Comparison of ENCODE assay signal across 1 cellular context in the genomic region with DNA sequence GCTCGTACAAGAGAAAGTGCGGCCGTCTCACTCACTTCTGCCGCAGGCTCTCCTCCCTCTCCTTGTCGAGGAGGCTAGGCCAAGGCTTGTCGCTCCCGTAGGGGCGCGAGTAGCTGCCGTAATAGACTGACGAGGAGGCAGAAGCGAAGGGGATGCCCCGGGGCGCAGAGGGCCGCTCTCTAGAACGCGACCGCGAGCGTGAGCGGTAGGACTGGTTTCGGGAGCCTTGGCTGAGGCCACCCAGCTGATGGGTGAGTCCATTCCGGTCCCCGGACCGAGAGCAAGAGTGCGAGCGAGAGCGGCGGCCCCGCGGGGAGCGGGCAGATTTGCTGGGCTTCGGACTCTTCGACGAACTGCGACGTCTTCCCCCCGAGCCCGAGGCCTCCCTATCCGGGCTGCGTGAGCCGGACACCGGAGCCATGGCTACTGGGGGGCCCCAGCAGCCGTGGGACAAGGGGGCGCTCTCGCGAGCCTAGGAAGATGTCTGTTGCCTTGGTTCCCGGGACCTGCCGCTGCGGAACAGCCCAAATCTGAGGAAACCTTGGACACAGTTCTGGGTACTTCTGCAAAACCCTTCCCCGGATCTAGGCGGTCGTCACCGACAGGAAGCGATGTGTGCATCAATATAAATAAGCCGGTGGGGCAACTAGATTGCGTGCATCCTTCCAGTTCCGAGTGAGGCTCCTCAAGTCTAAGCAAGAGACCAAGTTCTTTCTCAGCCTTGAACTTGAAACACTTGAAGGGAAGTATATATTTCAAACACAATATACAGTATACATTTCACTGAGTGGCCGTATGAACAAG.
TF ChIP-seq lines count a peak whose summit lies in the region.

A gene (minus strand): TSS at position 567 of the 804 bp plus-strand sequence. CDS start 146 bp downstream, at position 421.

TF ChIP-seq in HEK293, 187 proteins besides CTCF, POLR2A, EP300 and RAD21 (continued from another document):
- TF ChIP-seq, protein P1, sequence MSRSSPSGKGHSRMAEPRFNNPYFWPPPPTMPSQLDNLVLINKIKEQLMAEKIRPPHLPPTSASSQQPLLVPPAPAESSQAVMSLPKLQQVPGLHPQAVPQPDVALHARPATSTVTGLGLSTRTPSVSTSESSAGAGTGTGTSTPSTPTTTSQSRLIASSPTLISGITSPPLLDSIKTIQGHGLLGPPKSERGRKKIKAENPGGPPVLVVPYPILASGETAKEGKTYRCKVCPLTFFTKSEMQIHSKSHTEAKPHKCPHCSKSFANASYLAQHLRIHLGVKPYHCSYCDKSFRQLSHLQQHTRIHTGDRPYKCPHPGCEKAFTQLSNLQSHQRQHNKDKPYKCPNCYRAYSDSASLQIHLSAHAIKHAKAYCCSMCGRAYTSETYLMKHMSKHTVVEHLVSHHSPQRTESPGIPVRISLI (tag by site-specific recombination; IDR thresholded peaks at IDR 0.05): no peak
- no peak for TF ChIP-seq TCF7L2 (IDR thresholded peaks at IDR 0.05; ENCODE audit: borderline replicate concordance, low read depth, low read length)
- TF ChIP-seq ZNF776 (tag by site-specific recombination; IDR thresholded peaks at IDR 0.05; ENCODE audit: borderline replicate concordance): no peak
- peak; percentile 67 for TF ChIP-seq ZFP69B (tag by site-specific recombination; IDR thresholded peaks at IDR 0.05)
- TF ChIP-seq ZNF23 (tag by site-specific recombination; IDR thresholded peaks at IDR 0.05; ENCODE audit: borderline replicate concordance): no peak
- TF ChIP-seq ZNF623 (tag by site-specific recombination; IDR thresholded peaks at IDR 0.05): 0 out of 2 replicates have a peak, but pooled peaks have one; percentile 15
- TF ChIP-seq ZNF596 (tag by site-specific recombination; IDR thresholded peaks at IDR 0.05): 0 out of 2 replicates have a peak, but pooled peaks have one; percentile 2
- TF ChIP-seq GLI2 (tag by site-specific recombination; IDR thresholded peaks at IDR 0.05; ENCODE audit: borderline replicate concordance, low read depth): no peak
- TF ChIP-seq, protein P2, sequence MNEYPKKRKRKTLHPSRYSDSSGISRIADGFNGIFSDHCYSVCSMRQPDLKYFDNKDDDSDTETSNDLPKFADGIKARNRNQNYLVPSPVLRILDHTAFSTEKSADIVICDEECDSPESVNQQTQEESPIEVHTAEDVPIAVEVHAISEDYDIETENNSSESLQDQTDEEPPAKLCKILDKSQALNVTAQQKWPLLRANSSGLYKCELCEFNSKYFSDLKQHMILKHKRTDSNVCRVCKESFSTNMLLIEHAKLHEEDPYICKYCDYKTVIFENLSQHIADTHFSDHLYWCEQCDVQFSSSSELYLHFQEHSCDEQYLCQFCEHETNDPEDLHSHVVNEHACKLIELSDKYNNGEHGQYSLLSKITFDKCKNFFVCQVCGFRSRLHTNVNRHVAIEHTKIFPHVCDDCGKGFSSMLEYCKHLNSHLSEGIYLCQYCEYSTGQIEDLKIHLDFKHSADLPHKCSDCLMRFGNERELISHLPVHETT (tag by site-specific recombination; IDR thresholded peaks at IDR 0.05): peak; percentile 95
- TF ChIP-seq FEZF1 (tag by site-specific recombination; IDR thresholded peaks at IDR 0.05): no peak
- no peak for TF ChIP-seq ZNF404 (tag by site-specific recombination; IDR thresholded peaks at IDR 0.05)
- no peak for TF ChIP-seq ZNF514 (tag by site-specific recombination; IDR thresholded peaks at IDR 0.05)
- TF ChIP-seq, protein P3, sequence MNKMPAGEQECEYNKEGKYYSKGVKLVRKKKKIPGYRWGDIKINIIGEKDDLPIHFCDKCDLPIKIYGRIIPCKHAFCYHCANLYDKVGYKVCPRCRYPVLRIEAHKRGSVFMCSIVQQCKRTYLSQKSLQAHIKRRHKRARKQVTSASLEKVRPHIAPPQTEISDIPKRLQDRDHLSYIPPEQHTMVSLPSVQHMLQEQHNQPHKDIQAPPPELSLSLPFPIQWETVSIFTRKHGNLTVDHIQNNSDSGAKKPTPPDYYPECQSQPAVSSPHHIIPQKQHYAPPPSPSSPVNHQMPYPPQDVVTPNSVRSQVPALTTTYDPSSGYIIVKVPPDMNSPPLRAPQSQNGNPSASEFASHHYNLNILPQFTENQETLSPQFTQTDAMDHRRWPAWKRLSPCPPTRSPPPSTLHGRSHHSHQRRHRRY (tag by site-specific recombination; IDR thresholded peaks at IDR 0.05): no peak
- no peak for TF ChIP-seq ZNF292 (tag by site-specific recombination; IDR thresholded peaks at IDR 0.05; ENCODE audit: borderline replicate concordance, low read depth)
- TF ChIP-seq SETDB1 (IDR thresholded peaks at IDR 0.05; ENCODE audit: insufficient read length, low read length): no peak
- TF ChIP-seq ZNF335 (tag by site-specific recombination; conservative IDR thresholded peaks at IDR 0.05): peak; percentile 29; the same call in 1 of the 2 replicates
- no peak for TF ChIP-seq ZNF155 (tag by site-specific recombination; IDR thresholded peaks at IDR 0.05)
- TF ChIP-seq MYNN (tag by site-specific recombination; IDR thresholded peaks at IDR 0.05; ENCODE audit: borderline replicate concordance): no peak
- TF ChIP-seq SP7 (tag by site-specific recombination; IDR thresholded peaks at IDR 0.05): peak; percentile 81
- TF ChIP-seq, protein P4, sequence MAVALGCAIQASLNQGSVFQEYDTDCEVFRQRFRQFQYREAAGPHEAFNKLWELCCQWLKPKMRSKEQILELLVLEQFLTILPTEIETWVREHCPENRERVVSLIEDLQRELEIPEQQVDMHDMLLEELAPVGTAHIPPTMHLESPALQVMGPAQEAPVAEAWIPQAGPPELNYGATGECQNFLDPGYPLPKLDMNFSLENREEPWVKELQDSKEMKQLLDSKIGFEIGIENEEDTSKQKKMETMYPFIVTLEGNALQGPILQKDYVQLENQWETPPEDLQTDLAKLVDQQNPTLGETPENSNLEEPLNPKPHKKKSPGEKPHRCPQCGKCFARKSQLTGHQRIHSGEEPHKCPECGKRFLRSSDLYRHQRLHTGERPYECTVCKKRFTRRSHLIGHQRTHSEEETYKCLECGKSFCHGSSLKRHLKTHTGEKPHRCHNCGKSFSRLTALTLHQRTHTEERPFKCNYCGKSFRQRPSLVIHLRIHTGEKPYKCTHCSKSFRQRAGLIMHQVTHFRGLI (tag by site-specific recombination; IDR thresholded peaks at IDR 0.05): peak; percentile 37; the same call in 1 of the 2 replicates
- TF ChIP-seq ZNF544 (tag by site-specific recombination; IDR thresholded peaks at IDR 0.05): no peak
- peak; percentile 62; the same call in 1 of the 2 replicates for TF ChIP-seq ZNF626 (tag by site-specific recombination; IDR thresholded peaks at IDR 0.05)
- peak; percentile 67 for TF ChIP-seq ZNF629 (tag by site-specific recombination; IDR thresholded peaks at IDR 0.05)
